ENCODE assay signal across 13 cellular contexts in genomic region chr19:38616265-38616664, GRCh38. TPM values are rescaled to one million over a fixed set of nuclear protein-coding genes. Genes with fewer than 3 reads are reported as not detected.
DNase-seq lines count a peak whose midpoint lies in the region; ATAC-seq and TF ChIP-seq lines count a peak whose summit lies in the region.
"Had no signal": no experiment of that assay in that cellular context is flagged by ENCODE, and none has a peak within 500 bp of the region (broad histone marks: within the 10 kb centered on the region; RNA-seq: fewer than 3 reads in every experiment).

No MANE protein-coding gene starts in this region.

- H3K4me1 Mint-ChIP-seq in activated T-cell treated with anti-CD3 and anti-CD28 coated beads, Interleukin-2, amount 50 U/mL, for 72 hours (ENCODE audit: low read depth) = peaks cover 54% of the 10 kb centered on the region
- H3K4me1 Mint-ChIP-seq in brain = peaks cover 31% of the 10 kb centered on the region
- H3K4me1 Mint-ChIP-seq in stimulated activated naive CD8-positive, alpha-beta T cell treated with anti-CD3 and anti-CD28 coated beads, Interleukin-15, amount 100 ng/mL, for 72 hours = peaks cover 59% of the 10 kb centered on the region

- H3K27ac Mint-ChIP-seq in activated T-cell treated with anti-CD3 and anti-CD28 coated beads, Interleukin-2, amount 50 U/mL, for 72 hours = peak overlapping the region; percentile 99
- H3K27ac Mint-ChIP-seq in brain = peak overlapping the region; percentile 29 to 77 (median 64)
- H3K27ac Mint-ChIP-seq in stimulated activated naive CD8-positive, alpha-beta T cell treated with anti-CD3 and anti-CD28 coated beads, Interleukin-15, amount 100 ng/mL, for 72 hours = peak overlapping the region; percentile 96 to 97

- H2AFZ ChIP-seq in OCI-LY3 (ENCODE audit: low read depth, low read length) = no peak overlapping the region

- H3K27me3 ChIP-seq in OCI-LY3 (ENCODE audit: low read depth, low read length) = no peaks in the 10 kb centered on the region
- H3K27me3 ChIP-seq: upper lobe of right lung had no signal

- TF ChIP-seq CTCF in OCI-LY3 (IDR thresholded peaks at IDR 0.05; ENCODE audit: low read depth, low read length) (no peak), brain (conservative IDR thresholded peaks at IDR 0.05) (no peak)

- H3K4me1 ChIP-seq in OCI-LY3 (ENCODE audit: low read length) = peaks cover 23% of the 10 kb centered on the region

- peak overlapping the region; percentile 99 for H3K4me2 ChIP-seq in OCI-LY3 (ENCODE audit: low read length)

- H3K79me2 ChIP-seq in OCI-LY3 (ENCODE audit: low read length) = peaks cover 58% of the 10 kb centered on the region

- H3K9me3 Mint-ChIP-seq in activated T-cell treated with anti-CD3 and anti-CD28 coated beads, Interleukin-2, amount 50 U/mL, for 72 hours = no peaks in the 10 kb centered on the region
- peaks cover 0 to 4% (median 0%) of the 10 kb centered on the region in 5 experiments for H3K9me3 Mint-ChIP-seq in brain
- no peaks in the 10 kb centered on the region for H3K9me3 Mint-ChIP-seq in stimulated activated naive CD8-positive, alpha-beta T cell treated with anti-CD3 and anti-CD28 coated beads, Interleukin-15, amount 100 ng/mL, for 72 hours

- no peak for ATAC-seq in activated T-cell treated with anti-CD3 and anti-CD28 coated beads, Interleukin-2, amount 50 U/mL, for 72 hours (replicated peaks in 1 of 2)
- ATAC-seq in stimulated activated naive CD8-positive, alpha-beta T cell treated with anti-CD3 and anti-CD28 coated beads, Interleukin-15, amount 100 ng/mL, for 72 hours = no peak
- ATAC-seq in GM21825 (IDR thresholded peaks at IDR 0.05; ENCODE audit: unreplicated experiment) = no peak
- ATAC-seq: upper lobe of right lung had no signal

- peak overlapping the region; percentile 93 for H3K27ac ChIP-seq in OCI-LY3 (ENCODE audit: low read length)
- H3K27ac ChIP-seq: prostate gland, upper lobe of right lung had no signal

- no peak for DNase-seq in activated T-cell treated with anti-CD3 and anti-CD28 coated beads, Interleukin-2, amount 50 U/mL, for 72 hours
- no peak for DNase-seq in activated T-cell treated with anti-CD3 and anti-CD28 coated beads, Interleukin-2, amount 50 U/mL, for 48 hours
- DNase-seq in stimulated activated naive CD8-positive, alpha-beta T cell treated with anti-CD3 and anti-CD28 coated beads, Interleukin-15, amount 100 ng/mL, for 72 hours = no peak
- DNase-seq in NCI-H2196 treated with DMSO at 0.1 percent for 48 hours (lab: John Stamatoyannopoulos, UW; ENCODE audit: unreplicated experiment) (no peak), OCI-M1 (lab: John Stamatoyannopoulos, UW) (no peak)
- DNase-seq: mesendoderm, NCI-H1092, NCI-H510A, upper lobe of right lung had no signal

- H3K9me3 ChIP-seq in OCI-LY3 (ENCODE audit: insufficient read depth, low read length) = no peaks in the 10 kb centered on the region
- H3K9me3 ChIP-seq: prostate gland, upper lobe of right lung had no signal

- peak overlapping the region; percentile 85 for H3K4me3 ChIP-seq in OCI-LY3 (ENCODE audit: low read length)
- H3K4me3 ChIP-seq: prostate gland had no signal

- no peaks in the 10 kb centered on the region for H3K27me3 Mint-ChIP-seq in activated T-cell treated with anti-CD3 and anti-CD28 coated beads, Interleukin-2, amount 50 U/mL, for 72 hours (ENCODE audit: low read depth)
- H3K27me3 Mint-ChIP-seq in brain = peaks cover 10% of the 10 kb centered on the region
- no peaks in the 10 kb centered on the region for H3K27me3 Mint-ChIP-seq in stimulated activated naive CD8-positive, alpha-beta T cell treated with anti-CD3 and anti-CD28 coated beads, Interleukin-15, amount 100 ng/mL, for 72 hours

- H3K36me3 ChIP-seq in OCI-LY3 (replicated peaks; ENCODE audit: low read depth, low read length) = peaks cover 40% of the 10 kb centered on the region

- H4K20me1 ChIP-seq in OCI-LY3 (ENCODE audit: insufficient read depth, low read length) = peaks cover 4% of the 10 kb centered on the region; the same call in 1 of the 2 replicates

- peak overlapping the region; percentile 94 to 99 for H3K4me3 Mint-ChIP-seq in activated T-cell treated with anti-CD3 and anti-CD28 coated beads, Interleukin-2, amount 50 U/mL, for 72 hours
- peak overlapping the region in 4 of 5 experiments; percentile 50 to 83 (median 56) for H3K4me3 Mint-ChIP-seq in brain
- H3K4me3 Mint-ChIP-seq in stimulated activated naive CD8-positive, alpha-beta T cell treated with anti-CD3 and anti-CD28 coated beads, Interleukin-15, amount 100 ng/mL, for 72 hours = peak overlapping the region; percentile 98 to 99

- peak overlapping the region; percentile 97 for H3K9ac ChIP-seq in OCI-LY3 (ENCODE audit: low read length)

- H3K36me3 Mint-ChIP-seq in activated T-cell treated with anti-CD3 and anti-CD28 coated beads, Interleukin-2, amount 50 U/mL, for 72 hours (ENCODE audit: insufficient read depth in 2 of 2) = peaks cover 16 to 29% of the 10 kb centered on the region in 2 donors
- H3K36me3 Mint-ChIP-seq in brain = peaks cover 9% of the 10 kb centered on the region

RNA-seq across cellular contexts. Expression of gene MAP4K1, which starts 1.5 kb away (rescaled TPM):
- total RNA-seq in activated T-cell treated with anti-CD3 and anti-CD28 coated beads, Interleukin-2, amount 50 U/mL, for 72 hours = 100 to 1,000 TPM; 261 to 262 TPM
- 1.4 TPM for polyA plus RNA-seq in brain (ENCODE audit: insufficient read depth, low read depth, low replicate concordance)

RNA-seq across cellular contexts. Expression of gene EIF3K, which starts 2.7 kb away (rescaled TPM):
- 100 to 1,000 TPM; 219 to 237 TPM for total RNA-seq in activated T-cell treated with anti-CD3 and anti-CD28 coated beads, Interleukin-2, amount 50 U/mL, for 72 hours
- polyA plus RNA-seq in brain (ENCODE audit: insufficient read depth, low read depth, low replicate concordance) = 367 TPM

RNA-seq across cellular contexts. Expression of gene ACTN4, which starts 31.2 kb away (rescaled TPM):
- total RNA-seq in activated T-cell treated with anti-CD3 and anti-CD28 coated beads, Interleukin-2, amount 50 U/mL, for 72 hours = 100 to 1,000 TPM; 200 to 227 TPM
- polyA plus RNA-seq in brain (ENCODE audit: insufficient read depth, low read depth, low replicate concordance) = 379 TPM
